ENCODE assay signal across 12 cellular contexts in the genomic region with DNA sequence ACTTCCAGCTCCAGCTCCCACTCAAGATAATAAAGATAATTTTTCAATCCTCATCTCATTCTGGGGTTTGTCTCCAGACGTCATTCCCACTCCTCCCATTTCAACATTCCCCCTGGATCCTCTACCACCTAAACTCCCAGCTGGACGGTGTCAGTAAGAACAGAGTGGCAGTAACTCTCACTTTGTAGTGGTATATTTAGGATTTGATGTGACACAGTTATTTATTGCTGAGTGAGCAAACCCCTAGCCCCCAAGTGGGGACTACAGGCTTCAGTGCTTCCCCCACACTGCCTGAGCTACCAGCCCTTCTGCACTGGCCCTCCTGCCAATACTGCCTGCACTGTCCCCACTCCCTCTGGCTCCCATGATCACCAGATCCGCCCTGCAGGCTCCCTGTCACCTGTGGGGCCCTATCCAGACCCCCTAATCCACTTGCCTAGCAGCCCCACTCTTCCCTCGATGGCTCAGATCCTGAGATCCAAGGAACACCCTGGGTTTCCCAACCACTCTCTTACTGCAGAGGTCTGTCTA. TPM values are rescaled to one million over a fixed set of nuclear protein-coding genes. Genes with fewer than 3 reads are reported as not detected.
DNase-seq lines count a peak whose midpoint lies in the region; ATAC-seq lines count a peak whose summit lies in the region.
"Had no signal": no experiment of that assay in that cellular context is flagged by ENCODE, and none has a peak within 500 bp of the region (broad histone marks: within the 10 kb centered on the region; RNA-seq: fewer than 3 reads in every experiment).

No MANE protein-coding gene starts in this region.

- H3K27me3 ChIP-seq in BLaER1 treated with 17β-estradiol and CSF1 and Interleukin-3, amounts not matched to agents 10 nM and 100 nM: no peaks in the 10 kb centered on the region
- H3K27me3 ChIP-seq in GM23248 (replicated peaks; ENCODE audit: insufficient read depth): no peaks in the 10 kb centered on the region

- H3K9ac ChIP-seq in BLaER1 treated with 17β-estradiol and CSF1 and Interleukin-3, amounts not matched to agents 10 nM and 100 nM: peak overlapping the region in 10 of 11 experiments; percentile 85 to 95 (median 91); a peak in 18 of 22 replicates
- 0 out of 2 replicates have a peak overlapping the region, but pooled peaks have one; percentile 12 for H3K9ac ChIP-seq in GM23248

- H3K9me3 ChIP-seq in BLaER1 treated with 17β-estradiol and CSF1 and Interleukin-3, amounts not matched to agents 10 nM and 100 nM (replicated peaks in 1 of 11): no peaks in the 10 kb centered on the region
- no peaks in the 10 kb centered on the region for H3K9me3 ChIP-seq in GM23248 (ENCODE audit: low read depth)

- peaks cover 18 to 59% (median 32%) of the 10 kb centered on the region in 11 experiments; a peak in 20 of 22 replicates for H3K36me3 ChIP-seq in BLaER1 treated with 17β-estradiol and CSF1 and Interleukin-3, amounts not matched to agents 10 nM and 100 nM
- H3K36me3 ChIP-seq in GM23248 (ENCODE audit: low read depth): no peaks in the 10 kb centered on the region

- H3F3A ChIP-seq in GM23248 (ENCODE audit: insufficient read depth): peaks cover 20% of the 10 kb centered on the region

- 68 to 69% methylated on average over 4 of the region's 4 CpGs for WGBS in GM23248 (ENCODE audit: low coverage in 1 of 2, low lambda C conversion rate in 2 of 2, missing lambda C conversion rate in 2 of 2), 2 experiments

- peaks cover 36% of the 10 kb centered on the region for H3K36me3 Mint-ChIP-seq in activated naive CD8-positive, alpha-beta T cell treated with anti-CD3 and anti-CD28 coated beads, Interleukin-2, amount 50 U/mL, for 24 hours (ENCODE audit: low read depth)
- H3K36me3 Mint-ChIP-seq in natural killer cell treated with Interleukin-12 subunit alpha and Interleukin-12 subunit beta and Interleukin-15 and Interleukin-18, amount 100 ng/mL, for 72 hours: peaks cover 2% of the 10 kb centered on the region

- H2AFZ ChIP-seq in GM23248: no peak overlapping the region

- no peaks in the 10 kb centered on the region for H3K9me2 ChIP-seq in GM23248 (ENCODE audit: insufficient read depth)

- DNase-seq in GM23248 (no peak), iPS-NIHi7 (ENCODE audit: extremely low spot score) (no peak)
- DNase-seq in activated naive CD8-positive, alpha-beta T cell treated with anti-CD3 and anti-CD28 coated beads, Interleukin-2, amount 50 U/mL, for 24 hours: no peak
- no peak for DNase-seq in natural killer cell treated with Interleukin-12 subunit alpha and Interleukin-12 subunit beta and Interleukin-15 and Interleukin-18, amount 100 ng/mL, for 72 hours (ENCODE audit: low spot score)
- DNase-seq: kidney glomerular epithelial cell, MV-4-11, NCI-H526, trophoblast cell had no signal

- peak overlapping the region; percentile 93 for H3K4me3 Mint-ChIP-seq in activated naive CD8-positive, alpha-beta T cell treated with anti-CD3 and anti-CD28 coated beads, Interleukin-2, amount 50 U/mL, for 24 hours
- H3K4me3 Mint-ChIP-seq in natural killer cell treated with Interleukin-12 subunit alpha and Interleukin-12 subunit beta and Interleukin-15 and Interleukin-18, amount 100 ng/mL, for 72 hours: peak overlapping the region; percentile 95

- H3K27ac ChIP-seq in BLaER1 treated with 17β-estradiol and CSF1 and Interleukin-3, amounts not matched to agents 10 nM and 100 nM: peak overlapping the region in 3 of 11 experiments; percentile 19 to 87 (median 32); a peak in 4 of 22 replicates
- no peak overlapping the region for H3K27ac ChIP-seq in GM23248

- H3K27ac Mint-ChIP-seq in activated naive CD8-positive, alpha-beta T cell treated with anti-CD3 and anti-CD28 coated beads, Interleukin-2, amount 50 U/mL, for 24 hours: peak overlapping the region; percentile 79
- H3K27ac Mint-ChIP-seq in natural killer cell treated with Interleukin-12 subunit alpha and Interleukin-12 subunit beta and Interleukin-15 and Interleukin-18, amount 100 ng/mL, for 72 hours: peak overlapping the region; percentile 85 to 92

- peaks cover 64 to 85% (median 72%) of the 10 kb centered on the region in 10 experiments for H3K4me1 ChIP-seq in BLaER1 treated with 17β-estradiol and CSF1 and Interleukin-3, amounts not matched to agents 10 nM and 100 nM
- peaks cover 23% of the 10 kb centered on the region for H3K4me1 ChIP-seq in GM23248 (ENCODE audit: insufficient read depth)

- peak overlapping the region; percentile 96 to 100 (median 99) for H3K4me2 ChIP-seq in BLaER1 treated with 17β-estradiol and CSF1 and Interleukin-3, amounts not matched to agents 10 nM and 100 nM
- no peak overlapping the region for H3K4me2 ChIP-seq in GM23248 (ENCODE audit: unreplicated experiment)

- H3K27me3 Mint-ChIP-seq in activated naive CD8-positive, alpha-beta T cell treated with anti-CD3 and anti-CD28 coated beads, Interleukin-2, amount 50 U/mL, for 24 hours: no peaks in the 10 kb centered on the region
- H3K27me3 Mint-ChIP-seq in natural killer cell treated with Interleukin-12 subunit alpha and Interleukin-12 subunit beta and Interleukin-15 and Interleukin-18, amount 100 ng/mL, for 72 hours: no peaks in the 10 kb centered on the region

- H3K9me3 Mint-ChIP-seq in activated naive CD8-positive, alpha-beta T cell treated with anti-CD3 and anti-CD28 coated beads, Interleukin-2, amount 50 U/mL, for 24 hours: no peaks in the 10 kb centered on the region
- no peaks in the 10 kb centered on the region for H3K9me3 Mint-ChIP-seq in natural killer cell treated with Interleukin-12 subunit alpha and Interleukin-12 subunit beta and Interleukin-15 and Interleukin-18, amount 100 ng/mL, for 72 hours

- H4K20me1 ChIP-seq in BLaER1 treated with 17β-estradiol and CSF1 and Interleukin-3, amounts not matched to agents 10 nM and 100 nM: peaks cover 5 to 35% (median 20%) of the 10 kb centered on the region in 11 experiments; a peak in 14 of 22 replicates
- H4K20me1 ChIP-seq in GM23248 (ENCODE audit: insufficient read depth): no peaks in the 10 kb centered on the region

- H3K79me2 ChIP-seq in GM23248 (ENCODE audit: insufficient read depth): peaks cover 97% of the 10 kb centered on the region

- no peak for ATAC-seq in activated naive CD8-positive, alpha-beta T cell treated with anti-CD3 and anti-CD28 coated beads, Interleukin-2, amount 50 U/mL, for 24 hours
- no peak for ATAC-seq in natural killer cell treated with Interleukin-12 subunit alpha and Interleukin-12 subunit beta and Interleukin-15 and Interleukin-18, amount 100 ng/mL, for 72 hours
- ATAC-seq in GM19324 (IDR thresholded peaks at IDR 0.05; ENCODE audit: low FRiP score, unreplicated experiment): no peak
- ATAC-seq in HG02763 (IDR thresholded peaks at IDR 0.05; ENCODE audit: unreplicated experiment): no peak
- no peak for ATAC-seq in HG03520 (IDR thresholded peaks at IDR 0.05; ENCODE audit: unreplicated experiment)

- peaks cover 69% of the 10 kb centered on the region for H3K4me1 Mint-ChIP-seq in activated naive CD8-positive, alpha-beta T cell treated with anti-CD3 and anti-CD28 coated beads, Interleukin-2, amount 50 U/mL, for 24 hours
- peaks cover 53 to 55% of the 10 kb centered on the region in 2 donors for H3K4me1 Mint-ChIP-seq in natural killer cell treated with Interleukin-12 subunit alpha and Interleukin-12 subunit beta and Interleukin-15 and Interleukin-18, amount 100 ng/mL, for 72 hours (ENCODE audit: low read depth in 2 of 2)

- H3K4me3 ChIP-seq in BLaER1 treated with 17β-estradiol and CSF1 and Interleukin-3, amounts not matched to agents 10 nM and 100 nM: peak overlapping the region in 8 of 10 experiments; percentile 75 to 91 (median 80); a peak in 13 of 20 replicates
- H3K4me3 ChIP-seq in GM23248: peak overlapping the region; percentile 91; the same call in 1 of the 2 replicates

- in situ Hi-C loops in GM23248 (cut with MboI): no loop called here

RNA-seq across cellular contexts. Expression of gene C6orf47, which starts 2.4 kb away (rescaled TPM):
- 20.3 and 28.5 TPM in 2 replicates for total RNA-seq in GM23248 (2014; rRNA removed; shearing (Covaris generic))
- polyA plus RNA-seq in GM23248 (2016; fragmentation: Nextera tagmentation; extraction: Ambion mirVana): 19.4 and 19.5 TPM in 2 replicates
- 10 to 100 TPM; 26.9 to 34.0 TPM for total RNA-seq in natural killer cell treated with Interleukin-12 subunit alpha and Interleukin-12 subunit beta and Interleukin-15 and Interleukin-18, amount 100 ng/mL, for 72 hours

RNA-seq across cellular contexts. Expression of gene APOM, which starts 2.5 kb away (rescaled TPM):
- 0.76 and 3.3 TPM in 2 replicates for total RNA-seq in GM23248 (2014; rRNA removed; shearing (Covaris generic))
- polyA plus RNA-seq in GM23248 (2016; fragmentation: Nextera tagmentation; extraction: Ambion mirVana): 5.6 and 5.9 TPM in 2 replicates
- total RNA-seq in natural killer cell treated with Interleukin-12 subunit alpha and Interleukin-12 subunit beta and Interleukin-15 and Interleukin-18, amount 100 ng/mL, for 72 hours: 1 to 10 TPM in 1 of 2 donors, under 1 TPM in 1; 0.76 to 1.3 TPM

RNA-seq across cellular contexts. Expression of gene BAG6, which starts 5.8 kb away (rescaled TPM):
- total RNA-seq in GM23248 (2014; rRNA removed; shearing (Covaris generic)): 161 and 198 TPM in 2 replicates
- 88.2 and 90.8 TPM in 2 replicates for polyA plus RNA-seq in GM23248 (2016; fragmentation: Nextera tagmentation; extraction: Ambion mirVana)
- 100 to 1,000 TPM; 284 to 337 TPM for total RNA-seq in natural killer cell treated with Interleukin-12 subunit alpha and Interleukin-12 subunit beta and Interleukin-15 and Interleukin-18, amount 100 ng/mL, for 72 hours

RNA-seq across cellular contexts. Expression of gene GPANK1, which starts 6.6 kb away (rescaled TPM):
- 10.6 and 11.3 TPM in 2 replicates for total RNA-seq in GM23248 (2014; rRNA removed; shearing (Covaris generic))
- 19.3 and 20.0 TPM in 2 replicates for polyA plus RNA-seq in GM23248 (2016; fragmentation: Nextera tagmentation; extraction: Ambion mirVana)
- total RNA-seq in natural killer cell treated with Interleukin-12 subunit alpha and Interleukin-12 subunit beta and Interleukin-15 and Interleukin-18, amount 100 ng/mL, for 72 hours: 10 to 100 TPM; 34.5 to 40.9 TPM

RNA-seq across cellular contexts. Expression of gene CSNK2B, which starts 7.7 kb away (rescaled TPM):
- total RNA-seq in GM23248 (2014; rRNA removed; shearing (Covaris generic)): 186 and 256 TPM in 2 replicates
- polyA plus RNA-seq in GM23248 (2016; fragmentation: Nextera tagmentation; extraction: Ambion mirVana): 224 and 229 TPM in 2 replicates
- total RNA-seq in natural killer cell treated with Interleukin-12 subunit alpha and Interleukin-12 subunit beta and Interleukin-15 and Interleukin-18, amount 100 ng/mL, for 72 hours: 100 to 1,000 TPM; 205 to 247 TPM
